8 cellular contexts compared by ENCODE assay signal in genomic region chr11:67507891-67508485, GRCh38. TPM values are rescaled to one million over a fixed set of nuclear protein-coding genes. Genes with fewer than 3 reads are reported as not detected.
DNase-seq lines count a peak whose midpoint lies in the region; TF ChIP-seq lines count a peak whose summit lies in the region.

Gene CDK2AP2 (minus strand): TSS chr11:67508162. CDS start chr11:67508082, 80 bp downstream.

- intact Hi-C loops in stomach (cut with DNase I; ENCODE audit: low total_unique reads): loop anchor here (10.0 kb wide), 1 partner anchor 73 kb away; the partner anchor contains the start of gene PTPRCAP

- H3K4me2 ChIP-seq in MM.1S (ENCODE audit: low read depth, low read length) (peak within 1 kb of the TSS; percentile 97), neural cell (ENCODE audit: low read length) (peak within 1 kb of the TSS; percentile 65)

- peak in 1 of 4 donors; percentile 86 for TF ChIP-seq POLR2A in stomach (IDR thresholded peaks at IDR 0.05)

- peak; percentile 97 to 100 for DNase-seq in HAP-1 (ENCODE audit: low spot score in 2 of 2)
- peak; percentile 100 for DNase-seq in MM.1S
- peak; percentile 84 for DNase-seq in SIG-M5 (lab: John Stamatoyannopoulos, UW)
- DNase-seq in activated gamma-delta T cell (lab: John Stamatoyannopoulos, UW): peak; percentile 97
- peak; percentile 98 for DNase-seq in fibroblast of the conjunctiva (ENCODE audit: low read depth)
- peak; percentile 100 for DNase-seq in stomach

- WGBS in stomach, 5 donors: 0 to 1% (median 0%) methylated on average over 3 to 56 of the region's 56 CpGs

- H4K20me1 ChIP-seq in MM.1S (ENCODE audit: insufficient read depth, low read length) (no peaks in the 10 kb centered on the region), neural cell (ENCODE audit: insufficient read depth) (no peaks in the 10 kb centered on the region)

- no peaks in the 10 kb centered on the region for H3K9me2 ChIP-seq in MM.1S (replicated peaks; ENCODE audit: insufficient read depth, low read length)
- H3K9me2 ChIP-seq in neural cell (ENCODE audit: insufficient read depth, low read length): no peaks in the 10 kb centered on the region

- H3K36me3 ChIP-seq in ES-I3 (ENCODE audit: insufficient read depth, low read length): no peaks in the 10 kb centered on the region
- H3K36me3 ChIP-seq in HAP-1 (replicated peaks): peaks cover 16% of the 10 kb centered on the region
- H3K36me3 ChIP-seq in MM.1S (replicated peaks; ENCODE audit: insufficient read depth, low read length): no peaks in the 10 kb centered on the region
- no peaks in the 10 kb centered on the region for H3K36me3 ChIP-seq in neural cell (ENCODE audit: insufficient read depth, low read length)
- peaks cover 0 to 8% (median 4%) of the 10 kb centered on the region in 4 donors for H3K36me3 ChIP-seq in stomach

- no peak for TF ChIP-seq EP300 in neural cell (conservative IDR thresholded peaks at IDR 0.05; ENCODE audit: poor library complexity, severe bottlenecking)
- TF ChIP-seq EP300 in stomach (IDR thresholded peaks at IDR 0.05): no peak

- H3K79me2 ChIP-seq in MM.1S (ENCODE audit: low read length) (peaks cover 13% of the 10 kb centered on the region), neural cell (replicated peaks; ENCODE audit: insufficient read depth, low read length) (peaks cover 9% of the 10 kb centered on the region)

- TF ChIP-seq CTCF in MM.1S (IDR thresholded peaks at IDR 0.05; ENCODE audit: low read length) (no peak), neural cell (IDR thresholded peaks at IDR 0.05; ENCODE audit: poor library complexity, severe bottlenecking) (peak; percentile 44), stomach (IDR thresholded peaks at IDR 0.05) (no peak)

- H3K9ac ChIP-seq in ES-I3 (ENCODE audit: low read depth, low read length): peak within 1 kb of the TSS; percentile 94
- peak within 1 kb of the TSS; percentile 93 for H3K9ac ChIP-seq in MM.1S (ENCODE audit: low read length)
- peak within 1 kb of the TSS; percentile 94 for H3K9ac ChIP-seq in neural cell (ENCODE audit: low read length)

- H2AFZ ChIP-seq in MM.1S (ENCODE audit: low read length): peak within 1 kb of the TSS; percentile 85
- peak within 1 kb of the TSS; percentile 77 for H2AFZ ChIP-seq in neural cell (ENCODE audit: low read depth, low read length)

- in situ Hi-C loops in HAP-1 (cut with MboI; ENCODE audit: low sequenced_read_pairs): no loop called here

- peaks cover 4% of the 10 kb centered on the region; the same call in 1 of the 2 replicates for H3K27me3 ChIP-seq in HAP-1 (ENCODE audit: low read depth)
- H3K27me3 ChIP-seq in MM.1S (replicated peaks; ENCODE audit: insufficient read depth, low read length): peaks cover 52% of the 10 kb centered on the region
- no peaks in the 10 kb centered on the region for H3K27me3 ChIP-seq in neural cell (ENCODE audit: insufficient read depth, low read depth, low read length)
- H3K27me3 ChIP-seq in stomach: peaks cover 0 to 34% (median 0%) of the 10 kb centered on the region in 3 donors

- H3K27ac ChIP-seq in MM.1S (ENCODE audit: low read length) (peak within 1 kb of the TSS; percentile 90), neural cell (ENCODE audit: low read length) (peak within 1 kb of the TSS; percentile 95), stomach (peak within 1 kb of the TSS; percentile 94 to 99 (median 98))

- no peak for TF ChIP-seq RAD21 in neural cell (conservative IDR thresholded peaks at IDR 0.05)

- H3K4me1 ChIP-seq in ES-I3 (ENCODE audit: insufficient read depth, low read length) (peaks cover 7% of the 10 kb centered on the region; the same call in 1 of the 2 replicates), HAP-1 (peaks cover 35% of the 10 kb centered on the region), MM.1S (ENCODE audit: low read length) (peaks cover 20% of the 10 kb centered on the region), stomach (peaks cover 49 to 56% (median 54%) of the 10 kb centered on the region in 4 donors)

- H3F3A ChIP-seq in MM.1S (ENCODE audit: insufficient read depth, low read length): peaks cover 14% of the 10 kb centered on the region
- no peaks in the 10 kb centered on the region for H3F3A ChIP-seq in neural cell (ENCODE audit: insufficient read depth, low read length, poor library complexity, severe bottlenecking)

- H3K4me3 ChIP-seq in HAP-1 (peak within 1 kb of the TSS; percentile 99), MM.1S (ENCODE audit: low read length) (peak within 1 kb of the TSS; percentile 75), neural cell (ENCODE audit: low read length) (peak within 1 kb of the TSS; percentile 78), stomach (peak within 1 kb of the TSS; percentile 72 to 87 (median 80))

- no peaks in the 10 kb centered on the region for H3K9me3 ChIP-seq in ES-I3 (ENCODE audit: control insufficient read depth, insufficient read depth, low read length)
- H3K9me3 ChIP-seq in HAP-1: no peaks in the 10 kb centered on the region
- H3K9me3 ChIP-seq in MM.1S (replicated peaks; ENCODE audit: insufficient read depth, low read length): no peaks in the 10 kb centered on the region
- no peaks in the 10 kb centered on the region for H3K9me3 ChIP-seq in neural cell (ENCODE audit: low read length)
- no peaks in the 10 kb centered on the region for H3K9me3 ChIP-seq in stomach

TF ChIP-seq in neural cell, 6 proteins besides CTCF, POLR2A, EP300 and RAD21:
- TF ChIP-seq TAF1 (IDR thresholded peaks at IDR 0.05; ENCODE audit: low read depth) (no peak), SMC3 (conservative IDR thresholded peaks at IDR 0.05; ENCODE audit: poor library complexity) (no peak), MXI1 (conservative IDR thresholded peaks at IDR 0.05; ENCODE audit: poor library complexity, severe bottlenecking) (no peak), POLR2AphosphoS5 (IDR thresholded peaks at IDR 0.05) (no peak), EZH2 (IDR thresholded peaks at IDR 0.05; ENCODE audit: borderline replicate concordance, insufficient read depth, low read length, poor library complexity, severe bottlenecking) (no peak)
- TF ChIP-seq, protein P1, sequence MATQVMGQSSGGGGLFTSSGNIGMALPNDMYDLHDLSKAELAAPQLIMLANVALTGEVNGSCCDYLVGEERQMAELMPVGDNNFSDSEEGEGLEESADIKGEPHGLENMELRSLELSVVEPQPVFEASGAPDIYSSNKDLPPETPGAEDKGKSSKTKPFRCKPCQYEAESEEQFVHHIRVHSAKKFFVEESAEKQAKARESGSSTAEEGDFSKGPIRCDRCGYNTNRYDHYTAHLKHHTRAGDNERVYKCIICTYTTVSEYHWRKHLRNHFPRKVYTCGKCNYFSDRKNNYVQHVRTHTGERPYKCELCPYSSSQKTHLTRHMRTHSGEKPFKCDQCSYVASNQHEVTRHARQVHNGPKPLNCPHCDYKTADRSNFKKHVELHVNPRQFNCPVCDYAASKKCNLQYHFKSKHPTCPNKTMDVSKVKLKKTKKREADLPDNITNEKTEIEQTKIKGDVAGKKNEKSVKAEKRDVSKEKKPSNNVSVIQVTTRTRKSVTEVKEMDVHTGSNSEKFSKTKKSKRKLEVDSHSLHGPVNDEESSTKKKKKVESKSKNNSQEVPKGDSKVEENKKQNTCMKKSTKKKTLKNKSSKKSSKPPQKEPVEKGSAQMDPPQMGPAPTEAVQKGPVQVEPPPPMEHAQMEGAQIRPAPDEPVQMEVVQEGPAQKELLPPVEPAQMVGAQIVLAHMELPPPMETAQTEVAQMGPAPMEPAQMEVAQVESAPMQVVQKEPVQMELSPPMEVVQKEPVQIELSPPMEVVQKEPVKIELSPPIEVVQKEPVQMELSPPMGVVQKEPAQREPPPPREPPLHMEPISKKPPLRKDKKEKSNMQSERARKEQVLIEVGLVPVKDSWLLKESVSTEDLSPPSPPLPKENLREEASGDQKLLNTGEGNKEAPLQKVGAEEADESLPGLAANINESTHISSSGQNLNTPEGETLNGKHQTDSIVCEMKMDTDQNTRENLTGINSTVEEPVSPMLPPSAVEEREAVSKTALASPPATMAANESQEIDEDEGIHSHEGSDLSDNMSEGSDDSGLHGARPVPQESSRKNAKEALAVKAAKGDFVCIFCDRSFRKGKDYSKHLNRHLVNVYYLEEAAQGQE (IDR thresholded peaks at IDR 0.05; ENCODE audit: borderline replicate concordance): no peak
TF ChIP-seq in neural cell: peak in this region for 0.

RNA-seq across cellular contexts. Expression of gene CDK2AP2, which starts in this region (rescaled TPM):
- polyA plus RNA-seq in neural cell (18.1 and 22.4 TPM in 2 replicates), stomach (10 to 100 TPM; 60.9 to 95.9 (median 74.7) TPM)
- polyA minus RNA-seq in neural cell: 15.9 and 20.0 TPM in 2 replicates
- total RNA-seq in stomach: 10 to 100 TPM in 4 of 5 donors, 1 to 10 TPM in 1; 8.3 to 68.3 (median 52.7) TPM

Comparison
In these comparisons a context has a peak if more than half of its experiments do, and no peak if none do; other contexts are left out.
1. Peak in every context shown above with its lines: DNase-seq, H3K4me3 ChIP-seq and H3K27ac ChIP-seq.